In the genomic region with DNA sequence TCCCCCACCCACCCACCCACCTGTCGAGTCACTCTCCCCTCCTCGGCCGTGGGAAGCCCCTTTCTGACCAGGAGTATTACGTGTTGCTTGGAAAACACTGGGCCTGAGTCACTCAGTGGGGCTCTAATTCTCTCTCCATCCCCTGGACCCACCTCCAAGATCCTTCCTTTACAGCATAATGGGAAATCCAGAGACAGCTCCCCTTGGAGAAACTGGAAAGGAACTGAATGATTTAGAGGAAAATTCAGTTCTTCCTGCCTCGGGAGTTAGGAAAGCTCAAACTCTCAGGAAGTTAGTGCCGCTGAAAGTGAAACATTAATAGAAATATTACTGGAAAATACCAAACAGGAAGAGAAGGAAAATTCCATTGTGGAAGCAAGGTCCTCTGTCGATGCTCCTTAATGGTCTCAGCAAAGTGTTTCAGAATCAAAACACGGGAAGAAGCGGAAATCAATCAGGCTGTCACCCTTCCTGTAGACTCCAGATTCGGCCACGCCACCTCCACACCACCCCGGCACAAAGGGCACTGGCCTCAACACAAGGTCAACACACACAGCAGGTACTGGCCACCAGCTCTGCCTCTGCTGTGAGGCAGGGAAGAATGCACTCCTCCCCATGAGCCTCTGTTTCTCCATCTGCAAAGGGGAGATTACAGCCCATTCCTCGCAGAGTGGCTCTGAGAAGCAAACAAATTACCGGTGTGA, we compare ENCODE assay signal across 1 cellular context.
TF ChIP-seq lines count a peak whose summit lies in the region.

No MANE protein-coding gene starts in this region.

TF ChIP-seq in H1, 55 proteins besides CTCF, POLR2A, EP300 and RAD21:
- TF ChIP-seq GTF2F1 (IDR thresholded peaks at IDR 0.05; ENCODE audit: borderline replicate concordance, low read depth, low read length) = no peak
- TF ChIP-seq KDM1A (IDR thresholded peaks at IDR 0.05; ENCODE audit: borderline replicate concordance, low read length) = no peak
- no peak for TF ChIP-seq ZNF274 (IDR thresholded peaks at IDR 0.05; ENCODE audit: borderline replicate concordance, extremely low read depth, low read length)
- no peak for TF ChIP-seq SP4 (IDR thresholded peaks at IDR 0.05; ENCODE audit: low read length)
- no peak for TF ChIP-seq E2F6 (IDR thresholded peaks at IDR 0.05)
- no peak for TF ChIP-seq PHF8 (conservative IDR thresholded peaks at IDR 0.05; ENCODE audit: low read depth, low read length)
- no peak for TF ChIP-seq KDM4A (IDR thresholded peaks at IDR 0.05; ENCODE audit: low read depth, low read length, severe bottlenecking)
- no peak for TF ChIP-seq CTBP2 (IDR thresholded peaks at IDR 0.05; ENCODE audit: borderline replicate concordance, insufficient read depth, insufficient read length, low read length)
- no peak for TF ChIP-seq ASH2L (IDR thresholded peaks at IDR 0.05; ENCODE audit: low read length)
- no peak for TF ChIP-seq CREB1 (IDR thresholded peaks at IDR 0.05)
- TF ChIP-seq TAF7 (optimal IDR thresholded peaks at IDR 0.05; ENCODE audit: borderline replicate concordance, low read depth, low read length) = no peak
